Comparison of ENCODE assay signal across 26 cellular contexts in the genomic region with DNA sequence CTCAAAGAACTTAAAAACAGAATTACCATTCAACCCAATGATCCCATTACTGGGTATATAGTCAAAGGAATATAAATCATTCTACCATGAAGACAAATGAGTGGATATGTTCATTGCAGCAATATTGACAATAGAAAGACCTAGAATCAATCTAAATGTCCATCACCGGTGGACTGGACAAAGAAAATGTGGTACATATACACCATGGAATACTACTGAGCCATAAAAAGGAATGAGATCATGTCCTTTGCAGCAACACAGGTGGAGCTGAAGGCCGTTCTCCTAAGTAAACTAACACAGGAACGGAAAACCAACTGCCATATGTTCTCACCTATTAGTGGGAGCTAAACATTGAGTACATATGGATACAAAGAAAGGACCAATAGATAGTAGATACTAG.
"Had no signal": no experiment of that assay in that cellular context is flagged by ENCODE, and none has a peak within 500 bp of the region (broad histone marks: within the 10 kb centered on the region; RNA-seq: fewer than 3 reads in every experiment).

No MANE protein-coding gene starts in this region.

- H3K27ac ChIP-seq: neural progenitor cell, ovary, parathyroid adenoma, psoas muscle, right lobe of liver, sigmoid colon, stomach, thoracic aorta, thyroid gland, tibial nerve, upper lobe of left lung, vagina had no signal

- H3K4me2 ChIP-seq: neural progenitor cell had no signal

- FAIRE-seq: urothelium cell line had no signal

- H3K9me3 ChIP-seq: ovary, right lobe of liver, sigmoid colon, thoracic aorta, thyroid gland, vagina had no signal

- DNase-seq: natural killer cell; occipital lobe; ovary; posterior cingulate gyrus; psoas muscle; right cardiac atrium; right lobe of liver; sigmoid colon; small intestine; stimulated activated CD4-positive, alpha-beta T cell treated with anti-CD3 and anti-CD28 coated beads, Interleukin-15, amount 100 ng/mL, for 24 hours; stimulated activated CD4-positive, alpha-beta T cell treated with anti-CD3 and anti-CD28 coated beads, Interleukin-2, amount 100 ng/mL, for 24 hours; stimulated activated CD4-positive, alpha-beta T cell treated with anti-CD3 and anti-CD28 coated beads, Interleukin-2, amount 100 ng/mL, for 48 hours; stimulated activated CD4-positive, alpha-beta T cell treated with anti-CD3 and anti-CD28 coated beads, Interleukin-4, amount 100 ng/mL, for 24 hours; stimulated activated naive B cell treated with anti-CD40 and anti-IgM and Interleukin-4, amounts not matched to agents 10 μg/mL and 1 μg/mL and 100 μg/mL, for 72 hours; stimulated activated naive CD4-positive, alpha-beta T cell treated with Interleukin-2 at 50 U/mL for 16 hours; stomach; thyroid gland; trophoblast cell; upper lobe of left lung had no signal

- H3K36me3 ChIP-seq: neural progenitor cell, ovary, right lobe of liver, sigmoid colon, stomach, thoracic aorta, thyroid gland, tibial nerve, upper lobe of left lung, vagina had no signal

- H3K9ac ChIP-seq: neural progenitor cell, parathyroid adenoma had no signal

- ATAC-seq: natural killer cell; psoas muscle; right cardiac atrium; right lobe of liver; stimulated activated effector memory CD8-positive, alpha-beta T cell treated with anti-CD3 and anti-CD28 coated beads, Interleukin-12 subunit alpha, Interleukin-12 subunit beta, amount 100 ng/mL, for 72 hours; stimulated activated naive B cell treated with anti-CD40 and anti-IgM and Interleukin-4, amounts not matched to agents 10 μg/mL and 1 μg/mL and 100 μg/mL, for 72 hours had no signal

- H2AFZ ChIP-seq: neural progenitor cell, parathyroid adenoma had no signal

- H3K27me3 ChIP-seq: neural progenitor cell, ovary, right lobe of liver, sigmoid colon, stomach, thyroid gland, tibial nerve, upper lobe of left lung, vagina had no signal

- H3K4me1 ChIP-seq: neural progenitor cell, parathyroid adenoma, psoas muscle, right lobe of liver, sigmoid colon, stomach, thyroid gland, tibial nerve, upper lobe of left lung, vagina had no signal

- H3K79me2 ChIP-seq: parathyroid adenoma had no signal

- H3K4me3 ChIP-seq: neural progenitor cell, ovary, psoas muscle, right lobe of liver, sigmoid colon, stomach, thoracic aorta, thyroid gland, tibial nerve, upper lobe of left lung, vagina had no signal
